ENCODE assay signal across 19 cellular contexts in genomic region chr4:38283724-38284123, GRCh38.
"Had no signal": no experiment of that assay in that cellular context is flagged by ENCODE, and none has a peak within 500 bp of the region (broad histone marks: within the 10 kb centered on the region; RNA-seq: fewer than 3 reads in every experiment).

No MANE protein-coding gene starts in this region.

- H3K4me3 ChIP-seq: ascending aorta, gastroesophageal sphincter, heart left ventricle, left ventricle myocardium inferior, spleen, tibial nerve, vagina had no signal

- H3K4me3 Mint-ChIP-seq: activated CD8-positive, alpha-beta memory T cell treated with anti-CD3 and anti-CD28 coated beads, Interleukin-2, amount 10 ng/mL, durations not matched to agents 7 days and 5 days; activated naive CD4-positive, alpha-beta T cell treated with anti-CD3 and anti-CD28 coated beads, Interleukin-2, amount 10 ng/mL, durations not matched to agents 7 days and 5 days; neural crest cell had no signal

- DNase-seq: activated CD4-positive, alpha-beta T cell treated with anti-CD3 and anti-CD28 coated beads, Interleukin-2, amount 50 U/mL, for 48 hours; activated CD8-positive, alpha-beta memory T cell treated with anti-CD3 and anti-CD28 coated beads, Interleukin-2, amount 10 ng/mL, durations not matched to agents 7 days and 5 days; activated effector memory CD4-positive, alpha-beta T cell treated with Interleukin-2 at 50 U/mL for 16 hours; activated naive CD4-positive, alpha-beta T cell treated with anti-CD3 and anti-CD28 coated beads, Interleukin-2, amount 10 ng/mL, durations not matched to agents 7 days and 5 days; cortex of kidney; erythroblast; heart left ventricle; kidney glomerular epithelial cell; left ventricle myocardium inferior; mammary epithelial cell; retina; spleen; stimulated activated naive CD4-positive, alpha-beta T cell treated with Interleukin-2 at 50 U/mL for 16 hours; T1000 had no signal

- H3K9me3 Mint-ChIP-seq: activated naive CD4-positive, alpha-beta T cell treated with anti-CD3 and anti-CD28 coated beads, Interleukin-2, amount 10 ng/mL, durations not matched to agents 7 days and 5 days; neural crest cell had no signal

- H3K36me3 Mint-ChIP-seq: activated CD8-positive, alpha-beta memory T cell treated with anti-CD3 and anti-CD28 coated beads, Interleukin-2, amount 10 ng/mL, durations not matched to agents 7 days and 5 days; activated naive CD4-positive, alpha-beta T cell treated with anti-CD3 and anti-CD28 coated beads, Interleukin-2, amount 10 ng/mL, durations not matched to agents 7 days and 5 days had no signal

- ATAC-seq: activated CD8-positive, alpha-beta memory T cell treated with anti-CD3 and anti-CD28 coated beads, Interleukin-2, amount 10 ng/mL, durations not matched to agents 7 days and 5 days; gastroesophageal sphincter; heart left ventricle had no signal

- H3K27ac Mint-ChIP-seq: activated CD8-positive, alpha-beta memory T cell treated with anti-CD3 and anti-CD28 coated beads, Interleukin-2, amount 10 ng/mL, durations not matched to agents 7 days and 5 days; activated naive CD4-positive, alpha-beta T cell treated with anti-CD3 and anti-CD28 coated beads, Interleukin-2, amount 10 ng/mL, durations not matched to agents 7 days and 5 days had no signal
